21 cellular contexts compared by ENCODE assay signal in genomic region chr4:102572452-102572851, GRCh38.
A peak's percentile ranks its signal among the peaks of the same experiment; 100 is the strongest.
DNase-seq lines count a peak whose midpoint lies in the region; ATAC-seq and TF ChIP-seq lines count a peak whose summit lies in the region.
"Had no signal": no experiment of that assay in that cellular context is flagged by ENCODE, and none has a peak within 500 bp of the region (broad histone marks: within the 10 kb centered on the region; RNA-seq: fewer than 3 reads in every experiment).

No MANE protein-coding gene starts in this region.

- intact Hi-C loops in CD4-positive, alpha-beta memory T cell (cut with micrococcal nuclease): no loop called here

- no peaks in the 10 kb centered on the region for H3K9me3 ChIP-seq in CD4-positive, alpha-beta memory T cell (ENCODE audit: control insufficient read depth in 1 of 2, low read length in 2 of 2)
- peaks cover 3% of the 10 kb centered on the region for H3K9me3 ChIP-seq in SJCRH30 (replicated peaks)

- H3K36me3 Mint-ChIP-seq in activated T-cell treated with anti-CD3 and anti-CD28 coated beads, Interleukin-2, amount 50 U/mL, for 24 hours (ENCODE audit: low read depth): peaks cover 97% of the 10 kb centered on the region
- H3K36me3 Mint-ChIP-seq in CD4-positive, alpha-beta memory T cell: peaks cover 42 to 55% of the 10 kb centered on the region in 2 donors

- H3K4me3 ChIP-seq in CD4-positive, alpha-beta memory T cell (ENCODE audit: low read length in 2 of 2): no peak overlapping the region
- H3K4me3 ChIP-seq in SJCRH30: no peak overlapping the region

- peaks cover 4% of the 10 kb centered on the region for H3K9me3 Mint-ChIP-seq in activated T-cell treated with anti-CD3 and anti-CD28 coated beads, Interleukin-2, amount 50 U/mL, for 24 hours
- peaks cover 0 to 3% (median 0%) of the 10 kb centered on the region in 8 donors for H3K9me3 Mint-ChIP-seq in CD4-positive, alpha-beta memory T cell

- peaks cover 66% of the 10 kb centered on the region for H3K4me1 Mint-ChIP-seq in activated T-cell treated with anti-CD3 and anti-CD28 coated beads, Interleukin-2, amount 50 U/mL, for 24 hours (ENCODE audit: low read depth)
- peaks cover 44 to 69% (median 56%) of the 10 kb centered on the region in 4 donors for H3K4me1 Mint-ChIP-seq in CD4-positive, alpha-beta memory T cell

- no peak overlapping the region for H3K27ac ChIP-seq in CD4-positive, alpha-beta memory T cell (ENCODE audit: low read depth, low read length)
- H3K27ac ChIP-seq in SJCRH30: peak overlapping the region; percentile 51
- H3K27ac ChIP-seq in foreskin keratinocyte: peak overlapping the region; percentile 17
- H3K27ac ChIP-seq: KMS-11 had no signal

- peaks cover 46% of the 10 kb centered on the region for H3K4me1 ChIP-seq in CD4-positive, alpha-beta memory T cell (ENCODE audit: insufficient read depth, low read length)
- H3K4me1 ChIP-seq in SJCRH30 (peaks cover 14% of the 10 kb centered on the region), foreskin keratinocyte (peaks cover 34% of the 10 kb centered on the region)

- no peak for TF ChIP-seq CTCF in foreskin keratinocyte (conservative IDR thresholded peaks at IDR 0.05)

- H3K27ac Mint-ChIP-seq in activated T-cell treated with anti-CD3 and anti-CD28 coated beads, Interleukin-2, amount 50 U/mL, for 24 hours: peak overlapping the region; percentile 45
- H3K27ac Mint-ChIP-seq in CD4-positive, alpha-beta memory T cell: peak overlapping the region in 5 of 7 donors; percentile 5 to 87 (median 51)

- H3K4me3 Mint-ChIP-seq in activated T-cell treated with anti-CD3 and anti-CD28 coated beads, Interleukin-2, amount 50 U/mL, for 24 hours: no peak overlapping the region
- H3K4me3 Mint-ChIP-seq in CD4-positive, alpha-beta memory T cell: peak overlapping the region in 2 of 8 donors; percentile 8 to 31

- ATAC-seq in foreskin keratinocyte (no peak), HG03196 (IDR thresholded peaks at IDR 0.05; ENCODE audit: unreplicated experiment) (no peak)
- ATAC-seq: PC-3 had no signal

- CTCF ChIA-PET in CD4-positive, alpha-beta memory T cell (lab: Charles Lee; ENCODE audit: partially characterized antibody): interaction anchor here (1.7 kb wide), 1 partner anchor 72 kb away, joined by 4 read pairs; no protein-coding TSS in a partner anchor

- DNase-seq in activated T-cell treated with anti-CD3 and anti-CD28 coated beads, Interleukin-2, amount 50 U/mL, for 24 hours: no peak
- DNase-seq in activated T-cell treated with anti-CD3 and anti-CD28 coated beads, Interleukin-2, amount 50 U/mL, for 1 hour: no peak
- DNase-seq in CD4-positive, alpha-beta memory T cell: no peak
- DNase-seq in SJCRH30 (peak; percentile 22 to 63), foreskin keratinocyte (no peak), NCI-H1048 (lab: John Stamatoyannopoulos, UW) (no peak)
- DNase-seq: C1 segment of cervical spinal cord, Calu3, DMS79 treated with DMSO at 0.1 percent for 48 hours, GF-D8, HCEC 1CT, IMR-90, MM.1S, NCI-H1417, NCI-H187 treated with DMSO at 0.1 percent for 48 hours, NCI-H446, NCI-H524 treated with DMSO at 0.1 percent for 48 hours, NCI-H774, PC-3 had no signal

- no peaks in the 10 kb centered on the region for H3K27me3 ChIP-seq in CD4-positive, alpha-beta memory T cell (ENCODE audit: insufficient read depth, low read length)
- H3K27me3 ChIP-seq in SJCRH30: no peaks in the 10 kb centered on the region
- H3K27me3 ChIP-seq in foreskin keratinocyte: no peaks in the 10 kb centered on the region

- H3K27me3 Mint-ChIP-seq in activated T-cell treated with anti-CD3 and anti-CD28 coated beads, Interleukin-2, amount 50 U/mL, for 24 hours: no peaks in the 10 kb centered on the region
- H3K27me3 Mint-ChIP-seq in CD4-positive, alpha-beta memory T cell: no peaks in the 10 kb centered on the region

- peaks cover under 1% of the 10 kb centered on the region for H3K36me3 ChIP-seq in CD4-positive, alpha-beta memory T cell (ENCODE audit: insufficient read depth, low read length)
- peaks cover 27% of the 10 kb centered on the region for H3K36me3 ChIP-seq in SJCRH30

- POLR2A ChIA-PET in CD4-positive, alpha-beta memory T cell (lab: Charles Lee; ENCODE audit: partially characterized antibody): no interaction called here

Comparison
In these comparisons a context has a peak if more than half of its experiments do, and no peak if none do; other contexts are left out.
1. DNase-seq: peak in SJCRH30 (2 of 2); none in activated T-cell treated with anti-CD3 and anti-CD28 coated beads, Interleukin-2, amount 50 U/mL, for 24 hours (single experiment), activated T-cell treated with anti-CD3 and anti-CD28 coated beads, Interleukin-2, amount 50 U/mL, for 1 hour (single experiment), CD4-positive, alpha-beta memory T cell (0 of 5), foreskin keratinocyte (0 of 2) and NCI-H1048 (single experiment).